Comparison of ENCODE assay signal across 16 cellular contexts in the genomic region with DNA sequence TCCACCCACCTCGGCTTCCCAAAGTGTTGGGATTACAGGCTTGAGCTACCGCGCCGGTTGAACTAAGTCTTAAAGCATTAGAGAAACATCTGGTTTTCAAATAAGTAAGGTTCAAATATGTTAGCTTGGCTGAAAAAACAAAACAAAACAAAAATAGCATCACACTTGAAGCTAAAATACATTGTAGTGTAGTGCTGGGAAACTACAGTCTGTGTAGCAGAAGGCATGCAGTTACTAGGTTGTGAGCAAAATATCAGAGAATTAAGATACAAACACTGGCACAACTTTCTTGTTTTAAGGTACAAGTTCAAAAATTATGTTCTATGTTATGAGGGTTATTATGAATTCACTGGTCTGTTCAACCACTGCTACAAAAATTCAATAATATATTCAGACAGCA.
DNase-seq lines count a peak whose midpoint lies in the region; ATAC-seq and TF ChIP-seq lines count a peak whose summit lies in the region.
"Had no signal": no experiment of that assay in that cellular context is flagged by ENCODE, and none has a peak within 500 bp of the region (broad histone marks: within the 10 kb centered on the region; RNA-seq: fewer than 3 reads in every experiment).

No MANE protein-coding gene starts in this region.

- H3K4me1 ChIP-seq in cardiac muscle cell (ENCODE audit: low read depth) = peaks cover 46% of the 10 kb centered on the region
- H3K4me1 ChIP-seq in right atrium auricular region = peaks cover 0 to 17% of the 10 kb centered on the region in 2 donors
- H3K4me1 ChIP-seq in Caco-2 = peaks cover 52% of the 10 kb centered on the region
- H3K4me1 ChIP-seq in trophoblast cell (ENCODE audit: control insufficient read depth in 1 of 2, insufficient read depth in 2 of 2, low read length in 2 of 2) = no peaks in the 10 kb centered on the region
- H3K4me1 ChIP-seq in lower lobe of right lung = no peaks in the 10 kb centered on the region

- H3K36me3 Mint-ChIP-seq in Caco-2 (ENCODE audit: insufficient read depth, unreplicated experiment) = peaks cover 8% of the 10 kb centered on the region
- H3K36me3 Mint-ChIP-seq: CD8-positive, alpha-beta T cell had no signal

- no peaks in the 10 kb centered on the region for H3K27me3 ChIP-seq in cardiac muscle cell
- H3K27me3 ChIP-seq in right atrium auricular region = no peaks in the 10 kb centered on the region
- H3K27me3 ChIP-seq in Caco-2 (replicated peaks; ENCODE audit: control insufficient read depth, insufficient read depth, low read length) = no peaks in the 10 kb centered on the region
- no peaks in the 10 kb centered on the region for H3K27me3 ChIP-seq in trophoblast cell (ENCODE audit: insufficient read depth, low read length)
- H3K27me3 ChIP-seq in lower lobe of right lung (ENCODE audit: low read depth) = no peaks in the 10 kb centered on the region
- H3K27me3 ChIP-seq: BLaER1 treated with 17β-estradiol and CSF1 and Interleukin-3, amounts not matched to agents 10 nM and 100 nM had no signal

- TF ChIP-seq CTCF in cardiac muscle cell (IDR thresholded peaks at IDR 0.05; ENCODE audit: low read depth, low read length) (no peak), right atrium auricular region (IDR thresholded peaks at IDR 0.05) (no peak), Caco-2 (IDR thresholded peaks at IDR 0.05; ENCODE audit: insufficient read depth in 1 of 2, low read depth in 1 of 2, low read length in 1 of 2, severe bottlenecking in 1 of 2, unreplicated experiment in 1 of 2) (no peak), coronary artery (IDR thresholded peaks at IDR 0.05) (no peak), lower lobe of right lung (IDR thresholded peaks at IDR 0.05) (no peak)

- H3K27me3 Mint-ChIP-seq in Caco-2 (ENCODE audit: insufficient read depth, unreplicated experiment) = no peaks in the 10 kb centered on the region
- H3K27me3 Mint-ChIP-seq: B cell had no signal

- DNase-seq in cardiac muscle cell (ENCODE audit: low read depth in 1 of 2, low spot score in 1 of 2) (no peak), right atrium auricular region (ENCODE audit: low spot score) (no peak), Caco-2 (no peak), coronary artery (ENCODE audit: low spot score) (no peak), trophoblast cell (no peak), lower lobe of right lung (no peak), SHP77 (lab: John Stamatoyannopoulos, UW) (no peak)
- DNase-seq: CD8-positive, alpha-beta T cell; DMS 273 treated with DMSO at 0.1 percent for 48 hours; DND-41; EL; H9 had no signal

- POLR2A ChIA-PET in Caco-2 (lab: Charles Lee) = interaction anchor here (0.6 kb wide), 2 partner anchors 15 to 153 kb away, joined by 3 to 4 read pairs; no protein-coding TSS in a partner anchor

- H2BK120ac ChIP-seq in trophoblast cell (ENCODE audit: insufficient read depth, low read length, poor library complexity) = peak overlapping the region; percentile 51

- H3K9me3 ChIP-seq in cardiac muscle cell (ENCODE audit: low read depth) (no peaks in the 10 kb centered on the region), right atrium auricular region (no peaks in the 10 kb centered on the region), Caco-2 (peaks cover 8% of the 10 kb centered on the region), trophoblast cell (ENCODE audit: insufficient read depth, low read depth, low read length) (no peaks in the 10 kb centered on the region), lower lobe of right lung (no peaks in the 10 kb centered on the region)
- H3K9me3 ChIP-seq: BLaER1 treated with 17β-estradiol and CSF1 and Interleukin-3, amounts not matched to agents 10 nM and 100 nM had no signal

- CTCF ChIA-PET in Caco-2 (lab: Charles Lee) = no interaction called here

- peaks cover 28% of the 10 kb centered on the region for H3K9me3 Mint-ChIP-seq in Caco-2 (ENCODE audit: unreplicated experiment)
- H3K9me3 Mint-ChIP-seq: CD8-positive, alpha-beta T cell; H9 had no signal

- no peak overlapping the region for H2AK5ac ChIP-seq in trophoblast cell (ENCODE audit: low read length)

- no peak overlapping the region for H3K14ac ChIP-seq in trophoblast cell (ENCODE audit: low read length)

- H3K4ac ChIP-seq in trophoblast cell (ENCODE audit: low read depth, low read length) = no peak overlapping the region

- H3K27ac ChIP-seq in cardiac muscle cell (peak overlapping the region; percentile 87), right atrium auricular region (peak overlapping the region in 1 of 2 donors; percentile 41), coronary artery (peak overlapping the region; percentile 19), trophoblast cell (ENCODE audit: low read depth, low read length) (no peak overlapping the region), lower lobe of right lung (no peak overlapping the region)
- H3K27ac ChIP-seq: BLaER1 treated with 17β-estradiol and CSF1 and Interleukin-3, amounts not matched to agents 10 nM and 100 nM had no signal

- no peak overlapping the region for H2BK5ac ChIP-seq in trophoblast cell (ENCODE audit: low read depth, low read length, poor library complexity)

- H3K79me2 ChIP-seq in trophoblast cell (ENCODE audit: control insufficient read depth, insufficient read depth, low read length, poor library complexity) = no peaks in the 10 kb centered on the region

- no peak overlapping the region for H2BK12ac ChIP-seq in trophoblast cell (ENCODE audit: low read length)

- H3K23ac ChIP-seq in trophoblast cell (ENCODE audit: low read length) = no peak overlapping the region

- H3K4me3 Mint-ChIP-seq in Caco-2 (ENCODE audit: unreplicated experiment) = no peak overlapping the region
- H3K4me3 Mint-ChIP-seq: B cell; CD8-positive, alpha-beta T cell; H9 had no signal

- WGBS in trophoblast cell (ENCODE audit: extremely low coverage, insufficient coverage, insufficient read length) = no CpG with 5 or more reads among the region's 4 CpGs

- ATAC-seq in GM21390 (IDR thresholded peaks at IDR 0.05; ENCODE audit: unreplicated experiment) = no peak
- ATAC-seq in lower lobe of right lung = no peak
- ATAC-seq: CD8-positive, alpha-beta T cell; GM12878 had no signal

- peaks cover 47% of the 10 kb centered on the region for H3K4me1 Mint-ChIP-seq in Caco-2 (ENCODE audit: low read depth, unreplicated experiment)
- H3K4me1 Mint-ChIP-seq: B cell, H9 had no signal

- H3K79me1 ChIP-seq in trophoblast cell (ENCODE audit: low read length) = no peaks in the 10 kb centered on the region

- H3K9ac ChIP-seq in trophoblast cell (ENCODE audit: low read length) = no peak overlapping the region
- H3K9ac ChIP-seq: BLaER1 treated with 17β-estradiol and CSF1 and Interleukin-3, amounts not matched to agents 10 nM and 100 nM had no signal

- H4K8ac ChIP-seq in trophoblast cell (ENCODE audit: low read depth, low read length) = peak overlapping the region; percentile 28

- no peak overlapping the region for H4K12ac ChIP-seq in trophoblast cell (ENCODE audit: low read depth, low read length)

- H4K91ac ChIP-seq in trophoblast cell (ENCODE audit: low read depth, low read length) = no peak overlapping the region

- intact Hi-C loops in Caco-2 (cut with micrococcal nuclease; ENCODE audit: unreplicated experiment) (loop anchor here (1.0 to 5.0 kb wide), 4 partner anchors 12 to 277 kb away; a partner anchor contains a TSS), lower lobe of right lung (cut with DNase I) (no loop called here)

- no peak overlapping the region for H2AFZ ChIP-seq in trophoblast cell (ENCODE audit: insufficient read depth, low read length, poor library complexity)

- H3K4me3 ChIP-seq in cardiac muscle cell = no peak overlapping the region
- no peak overlapping the region for H3K4me3 ChIP-seq in right atrium auricular region
- no peak overlapping the region for H3K4me3 ChIP-seq in Caco-2 (ENCODE audit: low read depth, low read length)
- no peak overlapping the region for H3K4me3 ChIP-seq in coronary artery
- H3K4me3 ChIP-seq in trophoblast cell (ENCODE audit: low read depth, low read length) = no peak overlapping the region
- no peak overlapping the region for H3K4me3 ChIP-seq in lower lobe of right lung
- H3K4me3 ChIP-seq: BLaER1 treated with 17β-estradiol and CSF1 and Interleukin-3, amounts not matched to agents 10 nM and 100 nM; GM12878 had no signal

- BruUV-seq in Caco-2 (replicated peaks; lab: Mats Ljungman, UMichigan) = no TSS peak

- H3K27ac Mint-ChIP-seq in Caco-2 (ENCODE audit: unreplicated experiment) = peak overlapping the region; percentile 80
- H3K27ac Mint-ChIP-seq: B cell; CD8-positive, alpha-beta T cell had no signal

- H3K36me3 ChIP-seq in cardiac muscle cell (no peaks in the 10 kb centered on the region), right atrium auricular region (no peaks in the 10 kb centered on the region), Caco-2 (ENCODE audit: control insufficient read depth, insufficient read depth, low read length) (no peaks in the 10 kb centered on the region), trophoblast cell (ENCODE audit: control insufficient read depth in 1 of 2, insufficient read depth in 2 of 2, low read length in 2 of 2) (no peaks in the 10 kb centered on the region), lower lobe of right lung (no peaks in the 10 kb centered on the region)
- H3K36me3 ChIP-seq: BLaER1 treated with 17β-estradiol and CSF1 and Interleukin-3, amounts not matched to agents 10 nM and 100 nM had no signal

- no peak overlapping the region for H3K4me2 ChIP-seq in trophoblast cell (ENCODE audit: low read length)

- H3K18ac ChIP-seq in trophoblast cell (ENCODE audit: low read length) = no peak overlapping the region

Comparison
In these comparisons a context has a peak if more than half of its experiments do, and no peak if none do; other contexts are left out.
1. H3K27ac ChIP-seq: peak in cardiac muscle cell (single experiment) and coronary artery (2 of 2); none in trophoblast cell (single experiment) and lower lobe of right lung (single experiment).